In genomic region chr11:8330896-8331295, GRCh38 we compare ENCODE assay signal across 29 cellular contexts.
"Had no signal": no experiment of that assay in that cellular context is flagged by ENCODE, and none has a peak within 500 bp of the region (broad histone marks: within the 10 kb centered on the region; RNA-seq: fewer than 3 reads in every experiment).

No MANE protein-coding gene starts in this region.

- H3K4me3 Mint-ChIP-seq: activated B cell treated with CpG ODN at 0.5 μM for 24 hours; activated CD8-positive, alpha-beta memory T cell treated with anti-CD3 and anti-CD28 coated beads, Interleukin-2, amount 10 ng/mL, durations not matched to agents 7 days and 5 days; activated CD8-positive, alpha-beta T cell treated with anti-CD3 and anti-CD28 coated beads for 36 hours; activated naive CD4-positive, alpha-beta T cell treated with anti-CD3 and anti-CD28 coated beads, Interleukin-2, amount 10 ng/mL, durations not matched to agents 7 days and 5 days; activated naive CD8-positive, alpha-beta T cell treated with anti-CD3 and anti-CD28 coated beads, Interleukin-2, amount 10 ng/mL, durations not matched to agents 7 days and 5 days; activated T-cell treated with anti-CD3 and anti-CD28 coated beads, Interleukin-2, amount 50 U/mL, for 72 hours; effector memory CD8-positive, alpha-beta T cell; T-helper 17 cell; T-helper 2 cell treated with Interferon-gamma antibody and Interleukin-4, amounts not matched to agents 5 μg/mL and 100 μg/mL, for 36 hours had no signal

- H3K9me3 Mint-ChIP-seq: activated B cell treated with CpG ODN at 0.5 μM for 24 hours; activated CD8-positive, alpha-beta T cell treated with anti-CD3 and anti-CD28 coated beads for 36 hours; activated naive CD4-positive, alpha-beta T cell treated with anti-CD3 and anti-CD28 coated beads, Interleukin-2, amount 10 ng/mL, durations not matched to agents 7 days and 5 days; activated naive CD4-positive, alpha-beta T cell treated with anti-CD3 and anti-CD28 coated beads, Interleukin-2, amount 50 U/mL, for 72 hours; activated naive CD8-positive, alpha-beta T cell treated with anti-CD3 and anti-CD28 coated beads, Interleukin-2, amount 10 ng/mL, durations not matched to agents 7 days and 5 days; activated T-cell treated with anti-CD3 and anti-CD28 coated beads, Interleukin-2, amount 50 U/mL, for 72 hours; effector memory CD8-positive, alpha-beta T cell; T-helper 2 cell treated with Interferon-gamma antibody and Interleukin-4, amounts not matched to agents 5 μg/mL and 100 μg/mL, for 36 hours had no signal

- H3K9me3 ChIP-seq: ascending aorta, esophagus muscularis mucosa, gastrocnemius medialis had no signal

- H3K27ac ChIP-seq: ascending aorta, esophagus muscularis mucosa, foreskin keratinocyte, gastrocnemius medialis had no signal

- H3K27me3 Mint-ChIP-seq: activated CD8-positive, alpha-beta memory T cell treated with anti-CD3 and anti-CD28 coated beads, Interleukin-2, amount 10 ng/mL, durations not matched to agents 7 days and 5 days had no signal

- H3K4me1 ChIP-seq: ascending aorta had no signal

- ATAC-seq: activated CD4-positive, CD25-positive, alpha-beta regulatory T cell treated with anti-CD3 and anti-CD28 coated beads, Interleukin-2, amount 50 U/mL, for 24 hours; activated CD8-positive, alpha-beta memory T cell treated with anti-CD3 and anti-CD28 coated beads, Interleukin-2, amount 10 ng/mL, durations not matched to agents 7 days and 5 days; activated CD8-positive, alpha-beta T cell treated with anti-CD3 and anti-CD28 coated beads for 36 hours; activated naive CD4-positive, alpha-beta T cell treated with anti-CD3 and anti-CD28 coated beads, Interleukin-2, amount 50 U/mL, for 72 hours; activated T-cell treated with anti-CD3 and anti-CD28 coated beads, Interleukin-2, amount 50 U/mL, for 72 hours; effector memory CD8-positive, alpha-beta T cell; foreskin keratinocyte; gastrocnemius medialis; T-helper 17 cell had no signal

- H3K36me3 Mint-ChIP-seq: activated CD8-positive, alpha-beta memory T cell treated with anti-CD3 and anti-CD28 coated beads, Interleukin-2, amount 10 ng/mL, durations not matched to agents 7 days and 5 days; activated naive CD4-positive, alpha-beta T cell treated with anti-CD3 and anti-CD28 coated beads, Interleukin-2, amount 10 ng/mL, durations not matched to agents 7 days and 5 days; activated naive CD4-positive, alpha-beta T cell treated with anti-CD3 and anti-CD28 coated beads, Interleukin-2, amount 50 U/mL, for 72 hours; activated naive CD8-positive, alpha-beta T cell treated with anti-CD3 and anti-CD28 coated beads, Interleukin-2, amount 10 ng/mL, durations not matched to agents 7 days and 5 days had no signal

- H3K27ac Mint-ChIP-seq: activated B cell treated with CpG ODN at 0.5 μM for 24 hours; activated CD8-positive, alpha-beta memory T cell treated with anti-CD3 and anti-CD28 coated beads, Interleukin-2, amount 10 ng/mL, durations not matched to agents 7 days and 5 days; activated CD8-positive, alpha-beta T cell treated with anti-CD3 and anti-CD28 coated beads for 36 hours; activated naive CD4-positive, alpha-beta T cell treated with anti-CD3 and anti-CD28 coated beads, Interleukin-2, amount 10 ng/mL, durations not matched to agents 7 days and 5 days; activated naive CD4-positive, alpha-beta T cell treated with anti-CD3 and anti-CD28 coated beads, Interleukin-2, amount 50 U/mL, for 72 hours; activated naive CD8-positive, alpha-beta T cell treated with anti-CD3 and anti-CD28 coated beads, Interleukin-2, amount 10 ng/mL, durations not matched to agents 7 days and 5 days; activated T-cell treated with anti-CD3 and anti-CD28 coated beads, Interleukin-2, amount 50 U/mL, for 72 hours; effector memory CD8-positive, alpha-beta T cell; T-helper 17 cell; T-helper 2 cell treated with Interferon-gamma antibody and Interleukin-4, amounts not matched to agents 5 μg/mL and 100 μg/mL, for 36 hours had no signal

- H3K27me3 ChIP-seq: ascending aorta, gastrocnemius medialis had no signal

- DNase-seq: activated B cell treated with CpG ODN at 0.5 μM for 24 hours; activated CD4-positive, alpha-beta T cell treated with anti-CD3 and anti-CD28 coated beads for 48 hours; activated CD4-positive, alpha-beta T cell treated with anti-CD3 and anti-CD28 coated beads, Interleukin-2, amount 50 U/mL, for 1 hour; activated CD4-positive, alpha-beta T cell treated with anti-CD3 and anti-CD28 coated beads, Interleukin-2, amount 50 U/mL, for 48 hours; activated CD8-positive, alpha-beta memory T cell treated with anti-CD3 and anti-CD28 coated beads, Interleukin-2, amount 10 ng/mL, durations not matched to agents 7 days and 5 days; activated CD8-positive, alpha-beta memory T cell treated with anti-CD3 and anti-CD28 coated beads, Interleukin-2, amount 50 U/mL, for 4 hours; activated CD8-positive, alpha-beta T cell treated with anti-CD3 and anti-CD28 coated beads for 36 hours; activated gamma-delta T cell; activated naive CD4-positive, alpha-beta T cell; activated naive CD4-positive, alpha-beta T cell treated with anti-CD3 and anti-CD28 coated beads, Interleukin-2, amount 10 ng/mL, durations not matched to agents 7 days and 5 days; activated naive CD8-positive, alpha-beta T cell treated with anti-CD3 and anti-CD28 coated beads, Interleukin-2, amount 10 ng/mL, durations not matched to agents 7 days and 5 days; activated T-cell treated with anti-CD3 and anti-CD28 coated beads, Interleukin-2, amount 50 U/mL, for 1 hour; activated T-cell treated with anti-CD3 and anti-CD28 coated beads, Interleukin-2, amount 50 U/mL, for 72 hours; caudate nucleus; cortex of kidney; effector CD4-positive, alpha-beta T cell; effector memory CD8-positive, alpha-beta T cell; erythroblast; foreskin keratinocyte; gastrocnemius medialis; T-helper 1 cell; T-helper 17 cell; T1000; WERI-Rb-1 had no signal

- H3K36me3 ChIP-seq: ascending aorta, esophagus muscularis mucosa, gastrocnemius medialis, WERI-Rb-1 had no signal

- H3K4me3 ChIP-seq: ascending aorta, esophagus muscularis mucosa, gastrocnemius medialis had no signal

- H3K4me1 Mint-ChIP-seq: activated CD8-positive, alpha-beta memory T cell treated with anti-CD3 and anti-CD28 coated beads, Interleukin-2, amount 10 ng/mL, durations not matched to agents 7 days and 5 days; activated naive CD4-positive, alpha-beta T cell treated with anti-CD3 and anti-CD28 coated beads, Interleukin-2, amount 10 ng/mL, durations not matched to agents 7 days and 5 days had no signal
